10 cellular contexts compared by ENCODE assay signal in the genomic region with DNA sequence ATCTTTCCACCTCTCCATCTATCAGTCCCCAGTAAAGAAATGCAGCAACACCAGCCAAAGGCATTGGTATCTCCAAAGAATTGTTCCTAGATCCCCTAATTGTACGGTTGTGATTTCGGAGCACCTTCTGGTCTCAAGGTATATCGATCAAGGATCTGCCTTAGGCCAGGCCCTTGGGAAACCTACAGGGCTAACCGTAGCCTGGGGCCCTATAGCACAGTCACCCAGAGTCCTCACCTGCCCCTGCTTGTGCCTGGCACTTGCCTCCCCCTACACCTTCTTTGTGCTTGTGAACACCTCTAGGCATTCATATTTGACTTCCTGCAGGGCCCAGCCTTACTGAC. TPM values are rescaled to one million over a fixed set of nuclear protein-coding genes. Genes with fewer than 3 reads are reported as not detected.
DNase-seq lines count a peak whose midpoint lies in the region; ATAC-seq and TF ChIP-seq lines count a peak whose summit lies in the region.
"Had no signal": no experiment of that assay in that cellular context is flagged by ENCODE, and none has a peak within 500 bp of the region (broad histone marks: within the 10 kb centered on the region; RNA-seq: fewer than 3 reads in every experiment).

No MANE protein-coding gene starts in this region.

- POLR2A ChIA-PET in CD8-positive, alpha-beta T cell (lab: Charles Lee) = interaction anchor here (1.4 to 9.7 kb wide), 3 partner anchors 12 to 37 kb away, joined by 3 to 248 read pairs (median 213); partner anchors contain the start of genes BORCS6, CTC1 and PFAS

- H3K4me3 ChIP-seq in CD8-positive, alpha-beta T cell (ENCODE audit: low read depth, low read length) = no peak overlapping the region
- peak overlapping the region; percentile 26 for H3K4me3 ChIP-seq in RWPE2 (ENCODE audit: severe bottlenecking)
- H3K4me3 ChIP-seq in esophagus muscularis mucosa = peak overlapping the region; percentile 37 to 46 (median 41)

- H3K4me1 ChIP-seq in CD8-positive, alpha-beta T cell (ENCODE audit: insufficient read depth, low read length) = peaks cover 38% of the 10 kb centered on the region
- H3K4me1 ChIP-seq in RWPE2 (ENCODE audit: insufficient read depth, poor library complexity, severe bottlenecking) = peaks cover 5% of the 10 kb centered on the region
- H3K4me1 ChIP-seq in esophagus muscularis mucosa = peaks cover 10 to 41% (median 30%) of the 10 kb centered on the region in 4 donors

- CTCF ChIA-PET in CD8-positive, alpha-beta T cell (lab: Charles Lee) = interaction anchor here (1.8 kb wide), 1 partner anchor 117 kb away, joined by 4 read pairs; no protein-coding TSS in a partner anchor

- intact Hi-C loops in CD8-positive, alpha-beta T cell (cut with DNase I, micrococcal nuclease) = loop anchor here in 1 of 2 experiments (10.0 kb wide), 1 partner anchor 382 kb away; no protein-coding TSS in a partner anchor
- intact Hi-C loops in esophagus muscularis mucosa (cut with DNase I) = loop anchor here (10.0 kb wide), 1 partner anchor 158 kb away; the partner anchor contains the start of gene RPL26

- DNase-seq in CD8-positive, alpha-beta T cell = no peak
- DNase-seq in RWPE2 (ENCODE audit: low spot score) (no peak), esophagus muscularis mucosa (ENCODE audit: extremely low spot score) (no peak), progenitor cell of endocrine pancreas (ENCODE audit: low spot score, unreplicated experiment) (no peak), retina (no peak), KG1 (lab: John Stamatoyannopoulos, UW) (no peak)
- DNase-seq: WERI-Rb-1 had no signal

- WGBS in esophagus muscularis mucosa = 88% methylated on average over 4 of the region's 4 CpGs

- H3K27me3 Mint-ChIP-seq in CD8-positive, alpha-beta T cell (ENCODE audit: low read depth) = no peaks in the 10 kb centered on the region
- H3K27me3 Mint-ChIP-seq in progenitor cell of endocrine pancreas = no peaks in the 10 kb centered on the region

- no peaks in the 10 kb centered on the region for H3K27me3 ChIP-seq in CD8-positive, alpha-beta T cell (ENCODE audit: insufficient read depth, low read length)
- H3K27me3 ChIP-seq in RWPE2 (ENCODE audit: insufficient read depth, poor library complexity, severe bottlenecking) (no peaks in the 10 kb centered on the region), esophagus muscularis mucosa (no peaks in the 10 kb centered on the region)

- no peaks in the 10 kb centered on the region for H3K9me3 ChIP-seq in CD8-positive, alpha-beta T cell (ENCODE audit: low read length)
- H3K9me3 ChIP-seq in RWPE2 (ENCODE audit: severe bottlenecking) (no peaks in the 10 kb centered on the region), esophagus muscularis mucosa (no peaks in the 10 kb centered on the region)

- no peak for TF ChIP-seq CTCF in CD8-positive, alpha-beta T cell (IDR thresholded peaks at IDR 0.05)
- no peak for TF ChIP-seq CTCF in RWPE2 (IDR thresholded peaks at IDR 0.05; ENCODE audit: poor library complexity, severe bottlenecking)
- TF ChIP-seq CTCF in esophagus muscularis mucosa (IDR thresholded peaks at IDR 0.05) = no peak
- no peak for TF ChIP-seq CTCF in progenitor cell of endocrine pancreas (IDR thresholded peaks at IDR 0.05; ENCODE audit: unreplicated experiment)

- H3K36me3 Mint-ChIP-seq in CD8-positive, alpha-beta T cell = peaks cover 70% of the 10 kb centered on the region
- peaks cover 26% of the 10 kb centered on the region for H3K36me3 Mint-ChIP-seq in progenitor cell of endocrine pancreas (ENCODE audit: insufficient read depth)

- H3K4me3 Mint-ChIP-seq in CD8-positive, alpha-beta T cell = no peak overlapping the region
- H3K4me3 Mint-ChIP-seq in progenitor cell of endocrine pancreas (ENCODE audit: low read depth) = peak overlapping the region; percentile 71

- no peak overlapping the region for H3K27ac ChIP-seq in CD8-positive, alpha-beta T cell (ENCODE audit: low read depth, low read length)
- H3K27ac ChIP-seq in RWPE2 (ENCODE audit: poor library complexity, severe bottlenecking) = peak overlapping the region; percentile 34
- peak overlapping the region; percentile 73 to 77 (median 74) for H3K27ac ChIP-seq in esophagus muscularis mucosa (replicated peaks in 1 of 4)
- H3K27ac ChIP-seq: KMS-11, WERI-Rb-1 had no signal

- H3K27ac Mint-ChIP-seq in CD8-positive, alpha-beta T cell = peak overlapping the region; percentile 66
- H3K27ac Mint-ChIP-seq in progenitor cell of endocrine pancreas = peak overlapping the region; percentile 90

- no peak for TF ChIP-seq EP300 in esophagus muscularis mucosa (IDR thresholded peaks at IDR 0.05)

- no peak for ATAC-seq in CD8-positive, alpha-beta T cell
- ATAC-seq in RWPE2 (ENCODE audit: low read depth) (no peak), GM21619 (IDR thresholded peaks at IDR 0.05; ENCODE audit: unreplicated experiment) (no peak), HG03045 (IDR thresholded peaks at IDR 0.05; ENCODE audit: unreplicated experiment) (no peak)

- TF ChIP-seq POLR2A in esophagus muscularis mucosa (IDR thresholded peaks at IDR 0.05; ENCODE audit: low read depth) = no peak

- peaks cover 41% of the 10 kb centered on the region for H3K4me1 Mint-ChIP-seq in CD8-positive, alpha-beta T cell (ENCODE audit: low read depth)
- peaks cover 9% of the 10 kb centered on the region for H3K4me1 Mint-ChIP-seq in progenitor cell of endocrine pancreas (ENCODE audit: low read depth)

- H3K36me3 ChIP-seq in CD8-positive, alpha-beta T cell (ENCODE audit: insufficient read depth, low read length) = peaks cover 56% of the 10 kb centered on the region
- peaks cover 47% of the 10 kb centered on the region for H3K36me3 ChIP-seq in RWPE2 (ENCODE audit: low read depth)
- H3K36me3 ChIP-seq in esophagus muscularis mucosa = peaks cover 47 to 51% (median 49%) of the 10 kb centered on the region in 4 donors

- no peaks in the 10 kb centered on the region for H3K9me3 Mint-ChIP-seq in CD8-positive, alpha-beta T cell
- no peaks in the 10 kb centered on the region for H3K9me3 Mint-ChIP-seq in progenitor cell of endocrine pancreas (ENCODE audit: low read depth)

RNA-seq across cellular contexts. Expression of gene AURKB, which starts 16.8 kb away (rescaled TPM):
- 1 to 10 TPM in 1 of 2 experiments, under 1 TPM in 1; 0.62 to 1.1 TPM for total RNA-seq in CD8-positive, alpha-beta T cell
- total RNA-seq in esophagus muscularis mucosa (1 to 10 TPM in 1 of 4 donors, not detected in 3; 1.5 TPM), progenitor cell of endocrine pancreas (52.7 and 54.9 TPM in 2 replicates)

RNA-seq across cellular contexts. Expression of gene CTC1, which starts 20.6 kb away (rescaled TPM):
- total RNA-seq in CD8-positive, alpha-beta T cell = 100 to 1,000 TPM; 223 to 226 TPM
- total RNA-seq in esophagus muscularis mucosa = 10 to 100 TPM; 15.4 to 24.1 (median 17.2) TPM
- 86.5 and 97.0 TPM in 2 replicates for total RNA-seq in progenitor cell of endocrine pancreas

RNA-seq across cellular contexts. Expression of gene PFAS, which starts 21.9 kb away (rescaled TPM):
- 10 to 100 TPM; 23.8 to 25.0 TPM for total RNA-seq in CD8-positive, alpha-beta T cell
- 10 to 100 TPM in 2 of 4 donors, 1 to 10 TPM in 2; 8.8 to 15.2 (median 11.2) TPM for total RNA-seq in esophagus muscularis mucosa
- total RNA-seq in progenitor cell of endocrine pancreas = 110 and 112 TPM in 2 replicates

RNA-seq across cellular contexts. Expression of gene BORCS6, which starts 37.2 kb away (rescaled TPM):
- total RNA-seq in CD8-positive, alpha-beta T cell = 1 to 10 TPM; 6.1 to 6.7 TPM
- total RNA-seq in esophagus muscularis mucosa (10 to 100 TPM in 3 of 4 donors, 1 to 10 TPM in 1; 8.6 to 22.4 (median 13.9) TPM), progenitor cell of endocrine pancreas (5.2 and 5.3 TPM in 2 replicates)

RNA-seq across cellular contexts. Expression of gene TMEM107, which starts 51.0 kb away (rescaled TPM):
- 10 to 100 TPM; 19.1 to 22.7 TPM for total RNA-seq in CD8-positive, alpha-beta T cell
- total RNA-seq in esophagus muscularis mucosa = 10 to 100 TPM; 10.4 to 17.8 (median 13.6) TPM
- total RNA-seq in progenitor cell of endocrine pancreas = 24.6 and 28.1 TPM in 2 replicates

Comparison
In these comparisons a context has a peak if more than half of its experiments do, and no peak if none do; other contexts are left out.
1. RNA of gene AURKB, which starts 16.8 kb away (total RNA-seq): 52.7 to 54.9 TPM in progenitor cell of endocrine pancreas; 0.62 to 1.1 TPM in CD8-positive, alpha-beta T cell and 1.5 TPM in esophagus muscularis mucosa; every median in the first group is over 10 times any median in the second.